Comparison of ENCODE assay signal across 21 cellular contexts in the genomic region with DNA sequence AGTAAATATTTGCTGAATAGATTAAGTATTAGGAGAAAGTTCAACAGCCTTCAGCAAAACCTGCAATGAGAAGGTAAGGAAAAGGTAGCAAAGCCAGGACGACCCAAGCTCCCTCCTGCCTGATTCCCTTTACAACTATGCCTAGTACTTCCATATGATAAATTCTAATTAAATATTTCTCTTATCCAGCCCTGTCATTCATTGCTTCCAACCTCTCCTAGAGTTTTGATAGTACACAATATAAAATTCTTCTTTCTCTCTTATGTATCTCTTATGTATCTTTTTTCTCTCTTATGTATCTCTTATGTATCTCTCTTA.
"Had no signal": no experiment of that assay in that cellular context is flagged by ENCODE, and none has a peak within 500 bp of the region (broad histone marks: within the 10 kb centered on the region; RNA-seq: fewer than 3 reads in every experiment).

No MANE protein-coding gene starts in this region.

- H3K36me3 ChIP-seq: SJSA1 had no signal

- H3K27ac ChIP-seq: SJSA1, SK-N-MC had no signal

- H3K4me1 ChIP-seq: SJSA1 had no signal

- H3K9me3 ChIP-seq: SJSA1 had no signal

- H3K4me3 ChIP-seq: SJSA1, SK-N-MC had no signal

- H3K27me3 ChIP-seq: SJSA1 had no signal

- DNase-seq: IMR-90, Karpas-422, KG1, MM.1S, NCI-H1092 treated with DMSO at 0.1 percent for 48 hours, NCI-H1436, NCI-H187, NCI-H2029, NCI-H2081 treated with DMSO at 0.1 percent for 48 hours, NCI-H2171, NCI-H226, NCI-H446, NCI-H510A, NCI-H524 treated with DMSO at 0.1 percent for 48 hours, NCI-H69, NCI-H774, Right ventricle myocardium superior, RPMI8226, SIG-M5 had no signal
